In the genomic region with DNA sequence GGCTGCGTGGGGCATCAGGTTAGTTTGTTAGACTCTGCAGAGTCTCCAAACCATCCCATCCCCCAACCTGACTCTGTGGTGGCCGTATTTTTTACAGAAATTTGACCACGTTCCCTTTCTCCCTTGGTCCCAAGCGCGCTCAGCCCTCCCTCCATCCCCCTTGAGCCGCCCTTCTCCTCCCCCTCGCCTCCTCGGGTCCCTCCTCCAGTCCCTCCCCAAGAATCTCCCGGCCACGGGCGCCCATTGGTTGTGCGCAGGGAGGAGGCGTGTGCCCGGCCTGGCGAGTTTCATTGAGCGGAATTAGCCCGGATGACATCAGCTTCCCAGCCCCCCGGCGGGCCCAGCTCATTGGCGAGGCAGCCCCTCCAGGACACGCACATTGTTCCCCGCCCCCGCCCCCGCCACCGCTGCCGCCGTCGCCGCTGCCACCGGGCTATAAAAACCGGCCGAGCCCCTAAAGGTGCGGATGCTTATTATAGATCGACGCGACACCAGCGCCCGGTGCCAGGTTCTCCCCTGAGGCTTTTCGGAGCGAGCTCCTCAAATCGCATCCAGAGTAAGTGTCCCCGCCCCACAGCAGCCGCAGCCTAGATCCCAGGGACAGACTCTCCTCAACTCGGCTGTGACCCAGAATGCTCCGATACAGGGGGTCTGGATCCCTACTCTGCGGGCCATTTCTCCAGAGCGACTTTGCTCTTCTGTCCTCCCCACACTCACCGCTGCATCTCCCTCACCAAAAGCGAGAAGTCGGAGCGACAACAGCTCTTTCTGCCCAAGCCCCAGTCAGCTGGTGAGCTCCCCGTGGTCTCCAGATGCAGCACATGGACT, we compare ENCODE assay signal across 8 cellular contexts. TPM values are rescaled to one million over a fixed set of nuclear protein-coding genes. Genes with fewer than 3 reads are reported as not detected.
DNase-seq lines count a peak whose midpoint lies in the region; ATAC-seq and TF ChIP-seq lines count a peak whose summit lies in the region.

A gene (plus strand): TSS at position 465 of the 828 bp plus-strand sequence. CDS start 928 bp downstream, outside the sequence.

- WGBS in spleen, 5 donors, result 2 to 6% (median 4%) methylated on average over 48 to 52 of the region's 52 CpGs

- intact Hi-C loops in spleen (cut with DNase I; ENCODE audit: low total_unique reads), result no loop called here

- no peak within 1 kb of the TSS for H3K27ac ChIP-seq in spleen

- peak; percentile 39 for DNase-seq in activated CD4-positive, alpha-beta T cell treated with anti-CD3 and anti-CD28 coated beads for 48 hours
- no peak for DNase-seq in activated CD4-positive, alpha-beta T cell treated with anti-CD3 and anti-CD28 coated beads for 4 hours
- DNase-seq in iPS DF 19.7 (ENCODE audit: low read depth, low spot score) (peak; percentile 74), spleen (no peak), SW480 (ENCODE audit: low spot score) (no peak)
- DNase-seq in stimulated activated naive CD8-positive, alpha-beta T cell treated with anti-CD3 and anti-CD28 coated beads, Interleukin-15, Interleukin-2, amounts not matched to agents 100 U/mL and 50 U/mL, for 24 hours, result peak; percentile 23

- ATAC-seq in stimulated activated naive CD8-positive, alpha-beta T cell treated with anti-CD3 and anti-CD28 coated beads, Interleukin-15, Interleukin-2, amounts not matched to agents 100 U/mL and 50 U/mL, for 24 hours, result no peak
- no peak for ATAC-seq in GM18909 (IDR thresholded peaks at IDR 0.05; ENCODE audit: poor library complexity, unreplicated experiment)

- TF ChIP-seq CTCF in spleen (IDR thresholded peaks at IDR 0.05 in 8 of 11, conservative IDR thresholded peaks at IDR 0.05 in 3 of 11), result no peak

- peak within 1 kb of the TSS in 1 of 8 donors; percentile 41 for H3K4me3 ChIP-seq in spleen

- no peaks in the 10 kb centered on the region for H3K9me3 ChIP-seq in spleen

- no peaks in the 10 kb centered on the region for H3K36me3 ChIP-seq in spleen

- peaks cover 8 to 89% (median 71%) of the 10 kb centered on the region in 6 donors for H3K4me1 ChIP-seq in spleen

- no peak for TF ChIP-seq POLR2A in spleen (IDR thresholded peaks at IDR 0.05)

- peaks cover 27 to 100% (median 100%) of the 10 kb centered on the region in 7 donors for H3K27me3 ChIP-seq in spleen (replicated peaks in 1 of 7)

TF ChIP-seq in PFSK-1, 5 proteins besides CTCF, POLR2A, EP300 and RAD21:
- TF ChIP-seq TAF1 (IDR thresholded peaks at IDR 0.05; ENCODE audit: borderline replicate concordance, insufficient read depth, low read length), result no peak
- TF ChIP-seq FOXP2 (optimal IDR thresholded peaks at IDR 0.05; ENCODE audit: borderline replicate concordance, extremely low read depth, extremely low read length, insufficient read depth), result no peak
- TF ChIP-seq POLR2AphosphoS5 (IDR thresholded peaks at IDR 0.05; ENCODE audit: low read depth, low read length), result peak; percentile 61; the same call in 1 of the 2 replicates
- no peak for TF ChIP-seq SIN3A (IDR thresholded peaks at IDR 0.05; ENCODE audit: borderline replicate concordance, insufficient read depth, low read length)
- TF ChIP-seq, protein P1, sequence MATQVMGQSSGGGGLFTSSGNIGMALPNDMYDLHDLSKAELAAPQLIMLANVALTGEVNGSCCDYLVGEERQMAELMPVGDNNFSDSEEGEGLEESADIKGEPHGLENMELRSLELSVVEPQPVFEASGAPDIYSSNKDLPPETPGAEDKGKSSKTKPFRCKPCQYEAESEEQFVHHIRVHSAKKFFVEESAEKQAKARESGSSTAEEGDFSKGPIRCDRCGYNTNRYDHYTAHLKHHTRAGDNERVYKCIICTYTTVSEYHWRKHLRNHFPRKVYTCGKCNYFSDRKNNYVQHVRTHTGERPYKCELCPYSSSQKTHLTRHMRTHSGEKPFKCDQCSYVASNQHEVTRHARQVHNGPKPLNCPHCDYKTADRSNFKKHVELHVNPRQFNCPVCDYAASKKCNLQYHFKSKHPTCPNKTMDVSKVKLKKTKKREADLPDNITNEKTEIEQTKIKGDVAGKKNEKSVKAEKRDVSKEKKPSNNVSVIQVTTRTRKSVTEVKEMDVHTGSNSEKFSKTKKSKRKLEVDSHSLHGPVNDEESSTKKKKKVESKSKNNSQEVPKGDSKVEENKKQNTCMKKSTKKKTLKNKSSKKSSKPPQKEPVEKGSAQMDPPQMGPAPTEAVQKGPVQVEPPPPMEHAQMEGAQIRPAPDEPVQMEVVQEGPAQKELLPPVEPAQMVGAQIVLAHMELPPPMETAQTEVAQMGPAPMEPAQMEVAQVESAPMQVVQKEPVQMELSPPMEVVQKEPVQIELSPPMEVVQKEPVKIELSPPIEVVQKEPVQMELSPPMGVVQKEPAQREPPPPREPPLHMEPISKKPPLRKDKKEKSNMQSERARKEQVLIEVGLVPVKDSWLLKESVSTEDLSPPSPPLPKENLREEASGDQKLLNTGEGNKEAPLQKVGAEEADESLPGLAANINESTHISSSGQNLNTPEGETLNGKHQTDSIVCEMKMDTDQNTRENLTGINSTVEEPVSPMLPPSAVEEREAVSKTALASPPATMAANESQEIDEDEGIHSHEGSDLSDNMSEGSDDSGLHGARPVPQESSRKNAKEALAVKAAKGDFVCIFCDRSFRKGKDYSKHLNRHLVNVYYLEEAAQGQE (IDR thresholded peaks at IDR 0.05; ENCODE audit: insufficient read depth in 1 of 2, low read depth in 2 of 2, low read length in 2 of 2), result no peak

RNA-seq across cellular contexts. Expression of the gene that starts here (rescaled TPM):
- 26.3 TPM for polyA plus RNA-seq in PFSK-1 (2012; ENCODE audit: insufficient read length, low read depth)
- under 1 TPM in 1 of 7 donors, not detected in 6; 0.23 TPM for total RNA-seq in spleen
- polyA plus RNA-seq in spleen, result under 1 TPM in 1 of 3 donors, not detected in 2; 0.03 TPM

Comparison
In these comparisons a context has a peak if more than half of its experiments do, and no peak if none do; other contexts are left out.
1. DNase-seq: peak in activated CD4-positive, alpha-beta T cell treated with anti-CD3 and anti-CD28 coated beads for 48 hours (single experiment), iPS DF 19.7 (single experiment) and stimulated activated naive CD8-positive, alpha-beta T cell treated with anti-CD3 and anti-CD28 coated beads, Interleukin-15, Interleukin-2, amounts not matched to agents 100 U/mL and 50 U/mL, for 24 hours (single experiment); none in activated CD4-positive, alpha-beta T cell treated with anti-CD3 and anti-CD28 coated beads for 4 hours (0 of 2), spleen (single experiment) and SW480 (single experiment).